1 cellular context compared by ENCODE assay signal in the genomic region with DNA sequence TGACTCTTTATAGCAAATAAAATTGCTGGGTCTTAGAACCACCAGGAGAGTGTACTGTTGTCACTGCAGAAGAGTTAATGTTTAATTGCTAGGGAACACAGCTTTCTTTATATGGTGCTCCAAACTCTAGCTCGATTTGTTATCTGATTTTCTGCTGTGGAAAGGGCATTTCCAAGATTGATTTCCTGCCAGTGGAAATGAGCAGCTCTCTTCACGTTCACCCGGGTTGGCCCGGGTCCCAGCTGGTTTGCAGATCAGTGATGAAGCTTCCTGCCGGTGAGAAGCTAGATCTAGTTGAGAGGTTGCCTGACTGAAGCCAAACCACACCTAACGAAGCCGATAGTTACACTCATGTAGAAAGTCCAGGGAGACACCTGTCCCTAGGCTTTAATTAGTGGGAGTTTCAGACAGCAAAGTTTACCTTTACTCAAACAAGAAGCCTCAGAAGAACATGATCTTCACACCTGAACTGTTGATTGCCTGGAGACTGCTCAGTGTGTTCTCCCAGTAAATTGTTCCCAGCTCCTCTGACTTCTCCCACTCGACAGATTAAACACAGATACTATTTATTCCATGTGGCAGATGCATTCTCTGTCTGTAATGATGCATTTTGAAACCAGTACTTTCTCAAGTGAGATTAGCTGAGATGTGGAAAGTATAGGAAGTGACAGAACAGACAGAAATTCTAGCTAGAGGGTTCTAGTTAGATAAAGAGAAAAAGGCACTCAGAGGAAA.
TF ChIP-seq lines count a peak whose summit lies in the region.

No MANE protein-coding gene starts in this region.

TF ChIP-seq in HepG2, 621 proteins besides CTCF, POLR2A, EP300 and RAD21 (continued from another document and continues in another):
- TF ChIP-seq, protein P1, sequence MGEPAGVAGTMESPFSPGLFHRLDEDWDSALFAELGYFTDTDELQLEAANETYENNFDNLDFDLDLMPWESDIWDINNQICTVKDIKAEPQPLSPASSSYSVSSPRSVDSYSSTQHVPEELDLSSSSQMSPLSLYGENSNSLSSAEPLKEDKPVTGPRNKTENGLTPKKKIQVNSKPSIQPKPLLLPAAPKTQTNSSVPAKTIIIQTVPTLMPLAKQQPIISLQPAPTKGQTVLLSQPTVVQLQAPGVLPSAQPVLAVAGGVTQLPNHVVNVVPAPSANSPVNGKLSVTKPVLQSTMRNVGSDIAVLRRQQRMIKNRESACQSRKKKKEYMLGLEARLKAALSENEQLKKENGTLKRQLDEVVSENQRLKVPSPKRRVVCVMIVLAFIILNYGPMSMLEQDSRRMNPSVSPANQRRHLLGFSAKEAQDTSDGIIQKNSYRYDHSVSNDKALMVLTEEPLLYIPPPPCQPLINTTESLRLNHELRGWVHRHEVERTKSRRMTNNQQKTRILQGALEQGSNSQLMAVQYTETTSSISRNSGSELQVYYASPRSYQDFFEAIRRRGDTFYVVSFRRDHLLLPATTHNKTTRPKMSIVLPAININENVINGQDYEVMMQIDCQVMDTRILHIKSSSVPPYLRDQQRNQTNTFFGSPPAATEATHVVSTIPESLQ (CRISPR knock-in tag; conservative IDR thresholded peaks at IDR 0.05): no peak; the same call in 1 of the 2 replicates
- no peak for TF ChIP-seq FOXK1 (CRISPR knock-in tag; IDR thresholded peaks at IDR 0.05; ENCODE audit: borderline replicate concordance, low read depth)
- no peak for TF ChIP-seq MXD4 (CRISPR knock-in tag; IDR thresholded peaks at IDR 0.05)
- TF ChIP-seq, protein P2, sequence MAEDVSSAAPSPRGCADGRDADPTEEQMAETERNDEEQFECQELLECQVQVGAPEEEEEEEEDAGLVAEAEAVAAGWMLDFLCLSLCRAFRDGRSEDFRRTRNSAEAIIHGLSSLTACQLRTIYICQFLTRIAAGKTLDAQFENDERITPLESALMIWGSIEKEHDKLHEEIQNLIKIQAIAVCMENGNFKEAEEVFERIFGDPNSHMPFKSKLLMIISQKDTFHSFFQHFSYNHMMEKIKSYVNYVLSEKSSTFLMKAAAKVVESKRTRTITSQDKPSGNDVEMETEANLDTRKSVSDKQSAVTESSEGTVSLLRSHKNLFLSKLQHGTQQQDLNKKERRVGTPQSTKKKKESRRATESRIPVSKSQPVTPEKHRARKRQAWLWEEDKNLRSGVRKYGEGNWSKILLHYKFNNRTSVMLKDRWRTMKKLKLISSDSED (CRISPR knock-in tag; IDR thresholded peaks at IDR 0.05): no peak
- no peak for TF ChIP-seq FOXO4 (CRISPR knock-in tag; conservative IDR thresholded peaks at IDR 0.05)
- TF ChIP-seq ZNF33A (CRISPR knock-in tag; IDR thresholded peaks at IDR 0.05; ENCODE audit: borderline replicate concordance): peak; percentile 75; the same call in 1 of the 2 replicates
- TF ChIP-seq RERE (CRISPR knock-in tag; IDR thresholded peaks at IDR 0.05; ENCODE audit: low read depth): no peak
- TF ChIP-seq HINFP (CRISPR knock-in tag; IDR thresholded peaks at IDR 0.05; ENCODE audit: low read depth): no peak
- TF ChIP-seq ZFP36 (IDR thresholded peaks at IDR 0.05; ENCODE audit: borderline replicate concordance, low read depth, low read length, partially characterized antibody): no peak
- no peak for TF ChIP-seq ZNF562 (CRISPR knock-in tag; IDR thresholded peaks at IDR 0.05; ENCODE audit: borderline replicate concordance)
- TF ChIP-seq, protein P3, sequence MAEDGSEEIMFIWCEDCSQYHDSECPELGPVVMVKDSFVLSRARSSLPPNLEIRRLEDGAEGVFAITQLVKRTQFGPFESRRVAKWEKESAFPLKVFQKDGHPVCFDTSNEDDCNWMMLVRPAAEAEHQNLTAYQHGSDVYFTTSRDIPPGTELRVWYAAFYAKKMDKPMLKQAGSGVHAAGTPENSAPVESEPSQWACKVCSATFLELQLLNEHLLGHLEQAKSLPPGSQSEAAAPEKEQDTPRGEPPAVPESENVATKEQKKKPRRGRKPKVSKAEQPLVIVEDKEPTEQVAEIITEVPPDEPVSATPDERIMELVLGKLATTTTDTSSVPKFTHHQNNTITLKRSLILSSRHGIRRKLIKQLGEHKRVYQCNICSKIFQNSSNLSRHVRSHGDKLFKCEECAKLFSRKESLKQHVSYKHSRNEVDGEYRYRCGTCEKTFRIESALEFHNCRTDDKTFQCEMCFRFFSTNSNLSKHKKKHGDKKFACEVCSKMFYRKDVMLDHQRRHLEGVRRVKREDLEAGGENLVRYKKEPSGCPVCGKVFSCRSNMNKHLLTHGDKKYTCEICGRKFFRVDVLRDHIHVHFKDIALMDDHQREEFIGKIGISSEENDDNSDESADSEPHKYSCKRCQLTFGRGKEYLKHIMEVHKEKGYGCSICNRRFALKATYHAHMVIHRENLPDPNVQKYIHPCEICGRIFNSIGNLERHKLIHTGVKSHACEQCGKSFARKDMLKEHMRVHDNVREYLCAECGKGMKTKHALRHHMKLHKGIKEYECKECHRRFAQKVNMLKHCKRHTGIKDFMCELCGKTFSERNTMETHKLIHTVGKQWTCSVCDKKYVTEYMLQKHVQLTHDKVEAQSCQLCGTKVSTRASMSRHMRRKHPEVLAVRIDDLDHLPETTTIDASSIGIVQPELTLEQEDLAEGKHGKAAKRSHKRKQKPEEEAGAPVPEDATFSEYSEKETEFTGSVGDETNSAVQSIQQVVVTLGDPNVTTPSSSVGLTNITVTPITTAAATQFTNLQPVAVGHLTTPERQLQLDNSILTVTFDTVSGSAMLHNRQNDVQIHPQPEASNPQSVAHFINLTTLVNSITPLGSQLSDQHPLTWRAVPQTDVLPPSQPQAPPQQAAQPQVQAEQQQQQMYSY (CRISPR knock-in tag; IDR thresholded peaks at IDR 0.05): no peak
- no peak for TF ChIP-seq ZFYVE20 (CRISPR knock-in tag; IDR thresholded peaks at IDR 0.05; ENCODE audit: borderline replicate concordance, low read depth)
- no peak for TF ChIP-seq ZFP1 (CRISPR knock-in tag; IDR thresholded peaks at IDR 0.05)
- no peak for TF ChIP-seq ZNF570 (CRISPR knock-in tag; IDR thresholded peaks at IDR 0.05; ENCODE audit: borderline replicate concordance)
- TF ChIP-seq SETDB1 (CRISPR knock-in tag; IDR thresholded peaks at IDR 0.05; ENCODE audit: borderline replicate concordance): no peak
- no peak for TF ChIP-seq NPAS2 (CRISPR knock-in tag; IDR thresholded peaks at IDR 0.05; ENCODE audit: borderline replicate concordance)
- TF ChIP-seq, protein P4, sequence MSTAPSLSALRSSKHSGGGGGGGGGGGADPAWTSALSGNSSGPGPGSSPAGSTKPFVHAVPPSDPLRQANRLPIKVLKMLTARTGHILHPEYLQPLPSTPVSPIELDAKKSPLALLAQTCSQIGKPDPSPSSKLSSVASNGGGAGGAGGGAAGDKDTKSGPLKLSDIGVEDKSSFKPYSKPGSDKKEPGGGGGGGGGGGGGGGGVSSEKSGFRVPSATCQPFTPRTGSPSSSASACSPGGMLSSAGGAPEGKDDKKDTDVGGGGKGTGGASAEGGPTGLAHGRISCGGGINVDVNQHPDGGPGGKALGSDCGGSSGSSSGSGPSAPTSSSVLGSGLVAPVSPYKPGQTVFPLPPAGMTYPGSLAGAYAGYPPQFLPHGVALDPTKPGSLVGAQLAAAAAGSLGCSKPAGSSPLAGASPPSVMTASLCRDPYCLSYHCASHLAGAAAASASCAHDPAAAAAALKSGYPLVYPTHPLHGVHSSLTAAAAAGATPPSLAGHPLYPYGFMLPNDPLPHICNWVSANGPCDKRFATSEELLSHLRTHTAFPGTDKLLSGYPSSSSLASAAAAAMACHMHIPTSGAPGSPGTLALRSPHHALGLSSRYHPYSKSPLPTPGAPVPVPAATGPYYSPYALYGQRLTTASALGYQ (CRISPR knock-in tag; IDR thresholded peaks at IDR 0.05): no peak
- no peak for TF ChIP-seq ZNF253 (CRISPR knock-in tag; IDR thresholded peaks at IDR 0.05; ENCODE audit: borderline replicate concordance)
- TF ChIP-seq, protein P5, sequence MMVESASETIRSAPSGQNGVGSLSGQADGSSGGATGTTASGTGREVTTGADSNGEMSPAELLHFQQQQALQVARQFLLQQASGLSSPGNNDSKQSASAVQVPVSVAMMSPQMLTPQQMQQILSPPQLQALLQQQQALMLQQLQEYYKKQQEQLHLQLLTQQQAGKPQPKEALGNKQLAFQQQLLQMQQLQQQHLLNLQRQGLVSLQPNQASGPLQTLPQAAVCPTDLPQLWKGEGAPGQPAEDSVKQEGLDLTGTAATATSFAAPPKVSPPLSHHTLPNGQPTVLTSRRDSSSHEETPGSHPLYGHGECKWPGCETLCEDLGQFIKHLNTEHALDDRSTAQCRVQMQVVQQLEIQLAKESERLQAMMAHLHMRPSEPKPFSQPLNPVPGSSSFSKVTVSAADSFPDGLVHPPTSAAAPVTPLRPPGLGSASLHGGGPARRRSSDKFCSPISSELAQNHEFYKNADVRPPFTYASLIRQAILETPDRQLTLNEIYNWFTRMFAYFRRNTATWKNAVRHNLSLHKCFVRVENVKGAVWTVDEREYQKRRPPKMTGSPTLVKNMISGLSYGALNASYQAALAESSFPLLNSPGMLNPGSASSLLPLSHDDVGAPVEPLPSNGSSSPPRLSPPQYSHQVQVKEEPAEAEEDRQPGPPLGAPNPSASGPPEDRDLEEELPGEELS (CRISPR knock-in tag; IDR thresholded peaks at IDR 0.05): peak; percentile 63
- TF ChIP-seq, protein P6, sequence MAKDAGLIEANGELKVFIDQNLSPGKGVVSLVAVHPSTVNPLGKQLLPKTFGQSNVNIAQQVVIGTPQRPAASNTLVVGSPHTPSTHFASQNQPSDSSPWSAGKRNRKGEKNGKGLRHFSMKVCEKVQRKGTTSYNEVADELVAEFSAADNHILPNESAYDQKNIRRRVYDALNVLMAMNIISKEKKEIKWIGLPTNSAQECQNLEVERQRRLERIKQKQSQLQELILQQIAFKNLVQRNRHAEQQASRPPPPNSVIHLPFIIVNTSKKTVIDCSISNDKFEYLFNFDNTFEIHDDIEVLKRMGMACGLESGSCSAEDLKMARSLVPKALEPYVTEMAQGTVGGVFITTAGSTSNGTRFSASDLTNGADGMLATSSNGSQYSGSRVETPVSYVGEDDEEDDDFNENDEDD (CRISPR knock-in tag; IDR thresholded peaks at IDR 0.05; ENCODE audit: borderline replicate concordance): no peak
- no peak for TF ChIP-seq PHF20 (CRISPR knock-in tag; IDR thresholded peaks at IDR 0.05)
- TF ChIP-seq, protein P7, sequence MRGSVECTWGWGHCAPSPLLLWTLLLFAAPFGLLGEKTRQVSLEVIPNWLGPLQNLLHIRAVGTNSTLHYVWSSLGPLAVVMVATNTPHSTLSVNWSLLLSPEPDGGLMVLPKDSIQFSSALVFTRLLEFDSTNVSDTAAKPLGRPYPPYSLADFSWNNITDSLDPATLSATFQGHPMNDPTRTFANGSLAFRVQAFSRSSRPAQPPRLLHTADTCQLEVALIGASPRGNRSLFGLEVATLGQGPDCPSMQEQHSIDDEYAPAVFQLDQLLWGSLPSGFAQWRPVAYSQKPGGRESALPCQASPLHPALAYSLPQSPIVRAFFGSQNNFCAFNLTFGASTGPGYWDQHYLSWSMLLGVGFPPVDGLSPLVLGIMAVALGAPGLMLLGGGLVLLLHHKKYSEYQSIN (CRISPR knock-in tag; IDR thresholded peaks at IDR 0.05; ENCODE audit: borderline replicate concordance): no peak
- TF ChIP-seq MXI1 (IDR thresholded peaks at IDR 0.05; ENCODE audit: borderline replicate concordance, low read depth, low read length): no peak
